Comparison of ENCODE assay signal across 20 cellular contexts in genomic region chr10:73131295-73131694, GRCh38. TPM values are rescaled to one million over a fixed set of nuclear protein-coding genes. Genes with fewer than 3 reads are reported as not detected.
DNase-seq lines count a peak whose midpoint lies in the region; ATAC-seq and TF ChIP-seq lines count a peak whose summit lies in the region.
"Had no signal": no experiment of that assay in that cellular context is flagged by ENCODE, and none has a peak within 500 bp of the region (broad histone marks: within the 10 kb centered on the region; RNA-seq: fewer than 3 reads in every experiment).

No MANE protein-coding gene starts in this region.

- H3K4me1 Mint-ChIP-seq in MCF 10A (ENCODE audit: insufficient read depth, unreplicated experiment), result peaks cover 6% of the 10 kb centered on the region

- ATAC-seq in right lobe of liver (peak in 1 of 4 donors; percentile 52), left lung (no peak), GM18858 (IDR thresholded peaks at IDR 0.05; ENCODE audit: unreplicated experiment) (no peak)
- ATAC-seq: left cardiac atrium had no signal

- DNase-seq in ELR (ENCODE audit: low read depth) (peak; percentile 74), NCI-H146 treated with DMSO at 0.1 percent for 48 hours (lab: John Stamatoyannopoulos, UW; ENCODE audit: unreplicated experiment) (peak; percentile 63), MCF 10A (ENCODE audit: unreplicated experiment) (peak; percentile 40), right lobe of liver (no peak), NCI-H446 treated with DMSO at 0.1 percent for 48 hours (lab: John Stamatoyannopoulos, UW) (no peak), left lung (no peak)
- DNase-seq in activated CD4-positive, CD25-positive, alpha-beta regulatory T cell (lab: John Stamatoyannopoulos, UW), result no peak
- DNase-seq: activated CD4-positive, alpha-beta T cell treated with anti-CD3 and anti-CD28 coated beads, Interleukin-2, amount 50 U/mL, for 1 hour; activated T-cell treated with anti-CD3 and anti-CD28 coated beads for 4 hours; esophagus squamous epithelium; hypothalamus; left cardiac atrium; NK-92 treated with Interleukin-12 subunit alpha and Interleukin-12 subunit beta, amount 100 ng/mL, for 24 hours; nucleus accumbens; SIG-M5; sigmoid colon; stimulated activated CD4-positive, alpha-beta T cell treated with anti-CD3 and anti-CD28 coated beads, Interleukin-4, amount 100 ng/mL, for 1 hour had no signal

- peaks cover 83% of the 10 kb centered on the region for H3K36me3 Mint-ChIP-seq in MCF 10A (ENCODE audit: insufficient read depth, unreplicated experiment)

- TF ChIP-seq POLR2A in right lobe of liver (IDR thresholded peaks at IDR 0.05), result no peak

- no peaks in the 10 kb centered on the region for H3K27me3 Mint-ChIP-seq in MCF 10A (ENCODE audit: insufficient read depth, unreplicated experiment)
- H3K27me3 Mint-ChIP-seq: activated naive CD8-positive, alpha-beta T cell; B cell had no signal

- H3K9me3 ChIP-seq in right lobe of liver, result no peaks in the 10 kb centered on the region
- no peaks in the 10 kb centered on the region for H3K9me3 ChIP-seq in left lung
- H3K9me3 ChIP-seq: esophagus squamous epithelium, sigmoid colon had no signal

- POLR2A ChIA-PET in MCF 10A (lab: Yijun Ruan, JAX), result interaction anchor here (0.7 to 3.3 kb wide), 3 partner anchors 18 to 35 kb away, joined by 4 to 23 read pairs (median 9); partner anchors contain the start of genes NUDT13 and P4HA1

- TF ChIP-seq CTCF in MCF 10A (IDR thresholded peaks at IDR 0.05; ENCODE audit: unreplicated experiment), result no peak
- TF ChIP-seq CTCF in right lobe of liver (IDR thresholded peaks at IDR 0.05), result no peak
- no peak for TF ChIP-seq CTCF in left lung (IDR thresholded peaks at IDR 0.05)

- H3K4me3 ChIP-seq in right lobe of liver (no peak overlapping the region), left lung (no peak overlapping the region)
- H3K4me3 ChIP-seq: esophagus squamous epithelium, sigmoid colon had no signal

- peaks cover 0 to 37% (median 7%) of the 10 kb centered on the region in 4 donors for H3K36me3 ChIP-seq in right lobe of liver
- peaks cover 2 to 100% of the 10 kb centered on the region in 2 donors for H3K36me3 ChIP-seq in left lung

- no peaks in the 10 kb centered on the region for H3K27me3 ChIP-seq in right lobe of liver
- no peaks in the 10 kb centered on the region for H3K27me3 ChIP-seq in left lung
- H3K27me3 ChIP-seq: esophagus squamous epithelium, sigmoid colon had no signal

- WGBS in right lobe of liver (ENCODE audit: insufficient coverage, low coverage, low lambda C conversion rate, missing lambda C conversion rate), result 53% methylated on average over 2 of the region's 2 CpGs

- no peak overlapping the region for H3K27ac Mint-ChIP-seq in MCF 10A (ENCODE audit: low read depth, unreplicated experiment)
- H3K27ac Mint-ChIP-seq: activated naive CD8-positive, alpha-beta T cell had no signal

- intact Hi-C loops in MCF 10A (cut with micrococcal nuclease) (loop anchor here (5.0 kb wide), 1 partner anchor 34 kb away; the partner anchor contains the start of gene P4HA1), right lobe of liver (cut with DNase I) (no loop called here), left lung (cut with DNase I) (no loop called here)

- H3K4me3 Mint-ChIP-seq in MCF 10A (ENCODE audit: unreplicated experiment), result no peak overlapping the region
- H3K4me3 Mint-ChIP-seq: activated naive CD8-positive, alpha-beta T cell; B cell had no signal

- no peaks in the 10 kb centered on the region for H3K9me3 Mint-ChIP-seq in MCF 10A (ENCODE audit: unreplicated experiment)

- peaks cover 0 to 34% (median 11%) of the 10 kb centered on the region in 4 donors for H3K4me1 ChIP-seq in right lobe of liver
- no peaks in the 10 kb centered on the region for H3K4me1 ChIP-seq in left lung
- H3K4me1 ChIP-seq: sigmoid colon had no signal

- BruUV-seq in MCF 10A (replicated peaks; lab: Mats Ljungman, UMichigan), result no TSS peak

- H3K27ac ChIP-seq in right lobe of liver (peak overlapping the region; percentile 48 to 67 (median 58)), left lung (no peak overlapping the region)
- H3K27ac ChIP-seq: esophagus squamous epithelium, sigmoid colon had no signal

- CTCF ChIA-PET in MCF 10A (lab: Yijun Ruan, JAX), result interaction anchor here (0.9 to 1.1 kb wide), 2 partner anchors 28 to 30 kb away, joined by 3 to 4 read pairs; no protein-coding TSS in a partner anchor

RNA-seq across cellular contexts. Expression of gene NUDT13, which starts 21.0 kb away (rescaled TPM):
- total RNA-seq in MCF 10A (2022), result 1.7 and 1.8 TPM in 2 replicates
- total RNA-seq in right lobe of liver, result 1 to 10 TPM; 1.8 to 4.2 (median 2.1) TPM
- 1 to 10 TPM; 1.4 to 2.1 TPM for total RNA-seq in left lung

RNA-seq across cellular contexts. Expression of gene P4HA1, which starts 34.6 kb away (rescaled TPM):
- total RNA-seq in MCF 10A (2022), result 23.9 and 25.2 TPM in 2 replicates
- 10 to 100 TPM in 5 of 6 experiments, 1 to 10 TPM in 1; 6.2 to 67.8 (median 26.2) TPM for total RNA-seq in right lobe of liver
- total RNA-seq in left lung, result 10 to 100 TPM; 49.3 to 60.3 TPM

RNA-seq across cellular contexts. Expression of gene ECD, which starts 36.5 kb away (rescaled TPM):
- 29.9 and 31.5 TPM in 2 replicates for total RNA-seq in MCF 10A (2022)
- 10 to 100 TPM in 5 of 6 experiments, 1 to 10 TPM in 1; 8.8 to 21.2 (median 11.7) TPM for total RNA-seq in right lobe of liver
- total RNA-seq in left lung, result 10 to 100 TPM; 22.6 to 25.0 TPM

RNA-seq across cellular contexts. Expression of gene FAM149B1, which starts 36.6 kb away (rescaled TPM):
- 22.8 and 27.7 TPM in 2 replicates for total RNA-seq in MCF 10A (2022)
- 10 to 100 TPM in 4 of 6 experiments, 1 to 10 TPM in 2; 9.2 to 19.9 (median 13.8) TPM for total RNA-seq in right lobe of liver
- 10 to 100 TPM; 20.4 to 26.4 TPM for total RNA-seq in left lung

Comparison
In these comparisons a context has a peak if more than half of its experiments do, and no peak if none do; other contexts are left out.
1. DNase-seq: peak in ELR (single experiment), NCI-H146 treated with DMSO at 0.1 percent for 48 hours (single experiment) and MCF 10A (single experiment); none in right lobe of liver (0 of 3), NCI-H446 treated with DMSO at 0.1 percent for 48 hours (single experiment), activated CD4-positive, CD25-positive, alpha-beta regulatory T cell (0 of 4) and left lung (0 of 2).
2. H3K27ac ChIP-seq: peak in right lobe of liver (3 of 3); none in left lung (0 of 2).